In the genomic region with DNA sequence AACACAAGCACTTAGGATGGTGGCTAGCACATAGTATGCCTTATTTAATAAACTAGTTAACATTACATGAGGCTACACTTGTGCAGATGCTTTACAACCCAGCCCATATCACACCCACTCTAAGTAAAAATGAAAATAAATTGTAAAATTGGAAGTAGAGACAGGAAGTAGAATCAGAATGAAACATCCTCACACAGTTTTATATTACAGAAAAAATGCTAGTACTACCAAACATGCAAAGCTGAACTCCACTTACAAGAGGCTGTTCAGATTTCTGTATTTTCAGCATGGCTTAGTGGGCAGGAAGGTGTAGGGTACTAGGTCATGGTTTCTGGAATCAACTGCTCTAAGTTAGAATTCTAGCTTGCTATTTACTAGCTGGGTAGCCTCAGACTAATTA, we compare ENCODE assay signal across 1 cellular context.
TF ChIP-seq lines count a peak whose summit lies in the region.

No MANE protein-coding gene starts in this region.

TF ChIP-seq in SK-N-SH treated with all-trans-retinoic acid at 6 μM for 48 hours, 23 proteins besides CTCF, POLR2A, EP300 and RAD21 (continued from another document):
- TF ChIP-seq POU6F1 (CRISPR knock-in tag; IDR thresholded peaks at IDR 0.05; ENCODE audit: borderline replicate concordance, low read depth) (no peak), ZFP30 (CRISPR knock-in tag; IDR thresholded peaks at IDR 0.05) (no peak)
